8 cellular contexts compared by ENCODE assay signal in the genomic region with DNA sequence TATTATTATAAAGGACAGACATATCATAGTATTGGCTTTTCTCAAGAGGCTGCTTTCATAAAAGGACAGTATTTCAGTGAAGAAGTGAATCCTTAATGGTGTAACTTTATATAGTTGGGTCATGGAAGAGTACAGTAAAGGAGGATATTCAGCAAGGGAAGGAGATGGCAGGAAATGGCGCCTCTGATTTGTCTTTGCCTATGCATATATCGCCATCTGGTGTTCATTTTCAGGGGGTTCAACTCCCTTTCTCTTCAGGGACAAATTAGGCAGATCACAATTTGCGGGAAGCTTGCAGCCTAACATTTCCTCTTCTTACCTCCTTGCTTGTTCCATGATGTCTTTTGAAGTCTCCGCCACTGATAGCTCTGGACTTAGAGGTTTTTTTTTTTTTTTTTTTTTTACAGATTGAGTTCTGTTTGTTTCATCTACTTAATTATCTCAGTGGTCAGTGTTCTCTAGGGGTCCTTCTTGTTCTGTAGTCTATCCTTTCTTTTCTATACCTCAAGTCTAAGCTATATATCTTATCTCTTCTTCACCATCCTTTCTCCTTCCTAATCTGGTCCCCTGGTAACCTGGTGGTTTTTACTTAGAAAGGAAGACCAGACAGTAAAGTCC. TPM values are rescaled to one million over a fixed set of nuclear protein-coding genes. Genes with fewer than 3 reads are reported as not detected.
DNase-seq lines count a peak whose midpoint lies in the region; ATAC-seq, FAIRE-seq and TF ChIP-seq lines count a peak whose summit lies in the region.

No MANE protein-coding gene starts in this region.

- no peaks in the 10 kb centered on the region for H3K9me1 ChIP-seq in K562 (ENCODE audit: control insufficient read depth, insufficient read depth, low read length)

- H3K4me1 ChIP-seq in SJSA1 (replicated peaks) = peaks cover 8% of the 10 kb centered on the region
- no peaks in the 10 kb centered on the region for H3K4me1 ChIP-seq in K562 (replicated peaks in 1 of 2; ENCODE audit: control insufficient read depth in 2 of 2, insufficient read depth in 2 of 2, low read length in 2 of 2)
- peaks cover 35 to 54% of the 10 kb centered on the region in 2 donors for H3K4me1 ChIP-seq in gastrocnemius medialis

- CTCF ChIA-PET in K562 (lab: Yijun Ruan, JAX; ENCODE audit: low intra/inter-chr PET ratio) = interaction anchor here (0.7 to 2.7 kb wide), 6 partner anchors 130 to 377 kb away, joined by 3 to 30 read pairs (median 6); a partner anchor contains a TSS

- intact Hi-C loops in K562 (cut with micrococcal nuclease) = loop anchor here (1.0 to 5.0 kb wide), 5 partner anchors 85 to 248 kb away; no protein-coding TSS in a partner anchor
- intact Hi-C loops in gastrocnemius medialis (cut with DNase I; ENCODE audit: low total_unique reads) = loop anchor here (1.0 to 2.0 kb wide), 3 partner anchors 144 to 223 kb away; a partner anchor contains a TSS

- H3K9ac ChIP-seq in K562 (ENCODE audit: insufficient read depth in 1 of 2, low read depth in 2 of 2, low read length in 2 of 2) = no peak overlapping the region

- H2AFZ ChIP-seq in K562 (ENCODE audit: low read depth, low read length) = 0 out of 2 replicates have a peak overlapping the region, but pooled peaks have one; percentile 36

- H3K4me2 ChIP-seq in K562 (ENCODE audit: insufficient read depth, low read length) = no peak overlapping the region

- 11% methylated on average over 4 of the region's 4 CpGs for WGBS in K562 (ENCODE audit: insufficient coverage, low coverage, missing lambda C conversion rate)

- no peaks in the 10 kb centered on the region for H4K20me1 ChIP-seq in K562 (replicated peaks; ENCODE audit: control insufficient read depth, insufficient read depth, low read length)

- H3K4me3 ChIP-seq in SJSA1 (no peak overlapping the region), K562 (no peak overlapping the region), gastrocnemius medialis (no peak overlapping the region)

- in situ Hi-C loops in K562 (cut with MboI) (loop anchor here (5.0 kb wide), 1 partner anchor 225 kb away; no protein-coding TSS in a partner anchor), gastrocnemius medialis (cut with MboI; ENCODE audit: low sequenced_read_pairs in 4 of 4) (loop anchor here (5.0 kb wide), 2 partner anchors 220 to 225 kb away; no protein-coding TSS in a partner anchor)

- DNase-seq in C1 segment of cervical spinal cord (lab: John Stamatoyannopoulos, UW) = peak in 10 of 14 donors; percentile 6 to 59 (median 19)
- DNase-seq in GM19239 (ENCODE audit: insufficient read length, low spot score) = peak; percentile 47
- peak; percentile 54 for DNase-seq in NCI-H1092 (lab: John Stamatoyannopoulos, UW)
- peak; percentile 67 to 84 for DNase-seq in SJSA1 (ENCODE audit: low read depth in 1 of 2, low spot score in 2 of 2)
- peak; percentile 69 to 82 (median 74) for DNase-seq in K562 (ENCODE audit: extremely low read depth in 1 of 4, low spot score in 3 of 4)
- peak; percentile 59 to 94 for DNase-seq in hippocampal formation (lab: John Stamatoyannopoulos, UW)
- peak; percentile 53 to 55 for DNase-seq in gastrocnemius medialis
- no peak for DNase-seq in HuH-7.5 (ENCODE audit: low spot score)

- peak; percentile 94 to 97 for TF ChIP-seq RAD21 in K562 (CRISPR knock-in tag; conservative IDR thresholded peaks at IDR 0.05 in 1 of 2, IDR thresholded peaks at IDR 0.05 in 1 of 2)

- TF ChIP-seq EP300 in K562 (IDR thresholded peaks at IDR 0.05; ENCODE audit: low read length) = no peak

- H3K9me3 ChIP-seq in SJSA1 (replicated peaks) (no peaks in the 10 kb centered on the region), K562 (replicated peaks; ENCODE audit: control insufficient read depth, insufficient read depth, low read depth, low read length) (no peaks in the 10 kb centered on the region), gastrocnemius medialis (no peaks in the 10 kb centered on the region)

- H3K27me3 ChIP-seq in SJSA1 (replicated peaks) = no peaks in the 10 kb centered on the region
- no peaks in the 10 kb centered on the region for H3K27me3 ChIP-seq in K562 (ENCODE audit: control insufficient read depth in 2 of 2, insufficient read depth in 2 of 2, low read length in 2 of 2)
- H3K27me3 ChIP-seq in gastrocnemius medialis = no peaks in the 10 kb centered on the region

- BruUV-seq in K562 (replicated peaks; lab: Mats Ljungman, UMichigan) = no TSS peak

- peak; percentile 97 for FAIRE-seq in GM19239 (lab: Jason Lieb, UNC)
- FAIRE-seq in K562 (lab: Jason Lieb, UNC) = peak; percentile 94

- no peak overlapping the region for H3K27ac ChIP-seq in SJSA1
- H3K27ac ChIP-seq in K562 (ENCODE audit: extremely low read depth, low read depth, low read length) = no peak overlapping the region
- peak overlapping the region; percentile 42 to 73 (median 56) for H3K27ac ChIP-seq in gastrocnemius medialis

- TF ChIP-seq CTCF in K562 (IDR thresholded peaks at IDR 0.05 in 2 of 3, conservative IDR thresholded peaks at IDR 0.05 in 1 of 3; ENCODE audit: insufficient read depth in 2 of 3, low read depth in 1 of 3, low read length in 3 of 3) = peak; percentile 78 to 89 (median 78)
- TF ChIP-seq CTCF in gastrocnemius medialis (IDR thresholded peaks at IDR 0.05 in 4 of 5, conservative IDR thresholded peaks at IDR 0.05 in 1 of 5) = peak; percentile 83 to 94 (median 89)

- TF ChIP-seq POLR2A in K562 (conservative IDR thresholded peaks at IDR 0.05) = no peak
- no peak for TF ChIP-seq POLR2A in gastrocnemius medialis (IDR thresholded peaks at IDR 0.05)

- peaks cover 19% of the 10 kb centered on the region for H3K36me3 ChIP-seq in SJSA1
- H3K36me3 ChIP-seq in K562 (ENCODE audit: control insufficient read depth, insufficient read depth, low read length) = peaks cover 29% of the 10 kb centered on the region
- peaks cover 0 to 9% of the 10 kb centered on the region in 2 donors for H3K36me3 ChIP-seq in gastrocnemius medialis

- POLR2A ChIA-PET in K562 (lab: Yijun Ruan, JAX) = interaction anchor here (0.6 to 3.0 kb wide), 7 partner anchors 9 to 248 kb away, joined by 3 to 13 read pairs (median 5); a partner anchor contains a TSS

- ATAC-seq in K562 (peak; percentile 97), gastrocnemius medialis (peak; percentile 82 to 85)

- no peaks in the 10 kb centered on the region for H3K79me2 ChIP-seq in K562 (ENCODE audit: control insufficient read depth, insufficient read depth, low read length)

TF ChIP-seq in K562, 482 proteins besides CTCF, POLR2A, EP300 and RAD21 (continues in another document):
- TF ChIP-seq LCOR (CRISPR knock-in tag; IDR thresholded peaks at IDR 0.05) (no peak), SIN3B (IDR thresholded peaks at IDR 0.05; ENCODE audit: low read depth) (0 out of 2 replicates have a peak, but pooled peaks have one; percentile 13), PTBP1 (IDR thresholded peaks at IDR 0.05; ENCODE audit: low read depth, low read length) (no peak), MECOM (CRISPR knock-in tag; IDR thresholded peaks at IDR 0.05) (no peak), GATAD2B (IDR thresholded peaks at IDR 0.05; ENCODE audit: borderline replicate concordance) (peak; percentile 57), NR3C1 (CRISPR knock-in tag; IDR thresholded peaks at IDR 0.05) (no peak), BACH1 (tag; IDR thresholded peaks at IDR 0.05) (no peak), DNMT1 (IDR thresholded peaks at IDR 0.05) (no peak), FOXP1 (CRISPR knock-in tag; IDR thresholded peaks at IDR 0.05) (no peak), NCOA1 (IDR thresholded peaks at IDR 0.05; ENCODE audit: low read depth) (no peak), IFI16 (CRISPR knock-in tag; IDR thresholded peaks at IDR 0.05) (no peak), STAG1 (CRISPR knock-in tag; IDR thresholded peaks at IDR 0.05; ENCODE audit: borderline replicate concordance) (peak; percentile 78; the same call in 1 of the 2 replicates), COPS2 (conservative IDR thresholded peaks at IDR 0.05) (no peak), MEF2A (IDR thresholded peaks at IDR 0.05; ENCODE audit: control insufficient read depth, low read depth, low read length) (no peak)
- TF ChIP-seq, protein P1, sequence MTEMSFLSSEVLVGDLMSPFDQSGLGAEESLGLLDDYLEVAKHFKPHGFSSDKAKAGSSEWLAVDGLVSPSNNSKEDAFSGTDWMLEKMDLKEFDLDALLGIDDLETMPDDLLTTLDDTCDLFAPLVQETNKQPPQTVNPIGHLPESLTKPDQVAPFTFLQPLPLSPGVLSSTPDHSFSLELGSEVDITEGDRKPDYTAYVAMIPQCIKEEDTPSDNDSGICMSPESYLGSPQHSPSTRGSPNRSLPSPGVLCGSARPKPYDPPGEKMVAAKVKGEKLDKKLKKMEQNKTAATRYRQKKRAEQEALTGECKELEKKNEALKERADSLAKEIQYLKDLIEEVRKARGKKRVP (CRISPR knock-in tag; IDR thresholded peaks at IDR 0.05) = no peak
- TF ChIP-seq, protein P2, sequence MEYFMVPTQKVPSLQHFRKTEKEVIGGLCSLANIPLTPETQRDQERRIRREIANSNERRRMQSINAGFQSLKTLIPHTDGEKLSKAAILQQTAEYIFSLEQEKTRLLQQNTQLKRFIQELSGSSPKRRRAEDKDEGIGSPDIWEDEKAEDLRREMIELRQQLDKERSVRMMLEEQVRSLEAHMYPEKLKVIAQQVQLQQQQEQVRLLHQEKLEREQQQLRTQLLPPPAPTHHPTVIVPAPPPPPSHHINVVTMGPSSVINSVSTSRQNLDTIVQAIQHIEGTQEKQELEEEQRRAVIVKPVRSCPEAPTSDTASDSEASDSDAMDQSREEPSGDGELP (CRISPR knock-in tag; IDR thresholded peaks at IDR 0.05; ENCODE audit: borderline replicate concordance) = no peak

RNA-seq across cellular contexts. Expression of a gene that starts 21.8 kb away (rescaled TPM):
- total RNA-seq in SJSA1 (2014; rRNA removed; shearing (Covaris generic)) = 295 and 337 TPM in 2 replicates
- total RNA-seq in K562 (2011; cell fraction: chromatin; rRNA removed; ENCODE audit: low replicate concordance) = 108 and 123 TPM in 2 replicates
- total RNA-seq in K562 (2011; cell fraction: nucleolus; rRNA removed) = 37.5 and 43.2 TPM in 2 replicates
- total RNA-seq in K562 (2011; cell fraction: nucleoplasm; rRNA removed) = 55.1 and 58.4 TPM in 2 replicates
- 118 and 134 TPM in 2 replicates for total RNA-seq in K562 (2014; rRNA removed)
- total RNA-seq in K562 (2014; rRNA removed; fragmentation: Illumina TruSeq; extraction: Trizol) = 194 and 206 TPM in 2 replicates
- total RNA-seq in K562 (2015; rRNA removed; fragmentation: Illumina TruSeq; extraction: Trizol) = 156 and 163 TPM in 2 replicates
- 162 and 163 TPM in 2 replicates for total RNA-seq in K562 (2021)
- 174 and 202 TPM in 2 replicates for polyA plus RNA-seq in K562 (2011; rRNA removed)
- polyA plus RNA-seq in K562 (2011; cell fraction: cytosol; rRNA removed) = 113 and 123 TPM in 2 replicates
- polyA plus RNA-seq in K562 (2011; cell fraction: nucleus; rRNA removed) = 70.4 and 85.8 TPM in 2 replicates
- 137 and 156 TPM in 2 replicates for polyA plus RNA-seq in K562 (2012)
- 142 and 178 TPM in 2 replicates for polyA plus RNA-seq in K562 (2014; fragmentation: Illumina TruSeq; extraction: Trizol)
- polyA plus RNA-seq in K562 (2014; fragmentation: Nextera tagmentation; extraction: Ambion mirVana) = 100 to 1,000 TPM; 154 to 270 TPM
- 106 and 113 TPM in 2 replicates for polyA plus RNA-seq in K562 (2014; rRNA removed)
- 346 and 409 TPM in 2 replicates for polyA minus RNA-seq in K562 (2011; rRNA and poly(A)+ RNA removed)
- polyA minus RNA-seq in K562 (2011; cell fraction: cytosol; rRNA and poly(A)+ RNA removed) = 125 and 151 TPM in 2 replicates
- polyA minus RNA-seq in K562 (2011; cell fraction: nucleus; rRNA and poly(A)+ RNA removed) = 39.0 and 62.2 TPM in 2 replicates
- total RNA-seq in gastrocnemius medialis = 10 to 100 TPM; 34.0 to 66.0 (median 37.8) TPM

Comparison
In these comparisons a context has a peak if more than half of its experiments do, and no peak if none do; other contexts are left out.
1. H3K27ac ChIP-seq: peak in gastrocnemius medialis (4 of 4); none in SJSA1 (single experiment) and K562 (single experiment).